8 cellular contexts compared by ENCODE assay signal in the genomic region with DNA sequence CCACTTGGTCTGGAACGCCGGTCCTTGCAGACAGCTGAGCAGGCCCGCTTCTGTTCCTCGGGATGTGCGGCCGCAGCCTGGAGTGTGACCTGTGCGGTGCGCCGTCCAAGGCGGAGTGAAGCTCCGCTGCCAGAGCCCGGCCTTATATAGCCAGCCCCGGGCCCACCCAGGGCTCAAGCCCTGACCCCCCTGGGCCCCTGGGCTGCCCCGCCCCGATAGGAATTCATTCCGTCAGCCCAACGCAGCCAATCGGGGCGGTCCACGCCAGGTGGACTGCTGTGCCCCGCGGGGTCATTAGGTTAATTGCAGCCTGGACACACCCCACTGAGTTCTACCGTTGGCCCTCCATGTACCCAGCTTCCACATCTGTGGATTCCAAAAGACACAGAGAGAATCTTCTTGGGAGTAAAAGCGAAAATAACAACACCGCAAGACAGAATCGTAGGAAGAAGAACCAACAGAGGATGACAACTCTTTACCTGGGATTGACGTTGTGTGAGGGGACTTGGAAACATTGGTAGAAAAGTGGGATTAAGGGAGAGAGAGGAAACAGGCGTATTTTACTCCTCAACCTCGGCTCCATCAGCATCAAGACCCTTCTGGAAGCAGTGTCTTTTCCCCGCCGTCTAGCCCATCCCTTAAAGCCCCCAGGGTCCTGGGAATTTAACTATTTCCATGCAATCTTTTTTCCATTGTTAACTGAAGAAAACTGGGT. TPM values are rescaled to one million over a fixed set of nuclear protein-coding genes. Genes with fewer than 3 reads are reported as not detected.
DNase-seq lines count a peak whose midpoint lies in the region; ATAC-seq, FAIRE-seq and TF ChIP-seq lines count a peak whose summit lies in the region.
"Not testable (repeated sequence)": the region's sequence is repeated elsewhere in the genome, so short reads cannot be mapped to it uniquely, and the experiment has no call there.

No MANE protein-coding gene starts in this region.

- H3K4me1 ChIP-seq in A549; Panc1 (ENCODE audit: control insufficient read depth, insufficient read depth, low read length); endothelial cell of umbilical vein (ENCODE audit: control insufficient read depth, extremely low read depth, insufficient read depth, low read length); heart right ventricle; left lung: not testable (repeated sequence)

- H3K4me3 Mint-ChIP-seq in activated T-helper 17 cell treated with anti-CD3 and anti-CD28 coated beads, Interleukin-2, amount 50 U/mL, for 72 hours; natural killer cell; stimulated activated effector memory CD8-positive, alpha-beta T cell treated with anti-CD3 and anti-CD28 coated beads, Interleukin-12 subunit alpha, Interleukin-12 subunit beta, amount 100 ng/mL, for 72 hours: not testable (repeated sequence)

- H2AFZ ChIP-seq in endothelial cell of umbilical vein (ENCODE audit: low read depth, low read length): not testable (repeated sequence)

- BruUV-seq in Panc1 (replicated peaks; lab: Mats Ljungman, UMichigan); endothelial cell of umbilical vein (replicated peaks; lab: Mats Ljungman, UMichigan): not testable (repeated sequence)

- H3K9me3 Mint-ChIP-seq in activated T-helper 17 cell treated with anti-CD3 and anti-CD28 coated beads, Interleukin-2, amount 50 U/mL, for 72 hours: peaks cover 11% of the 10 kb centered on the region
- not testable (repeated sequence) for H3K9me3 Mint-ChIP-seq in natural killer cell; stimulated activated effector memory CD8-positive, alpha-beta T cell treated with anti-CD3 and anti-CD28 coated beads, Interleukin-12 subunit alpha, Interleukin-12 subunit beta, amount 100 ng/mL, for 72 hours

- not testable (repeated sequence) for H3K9me3 ChIP-seq in A549; Panc1 (ENCODE audit: control insufficient read depth, insufficient read depth, low read depth, low read length); endothelial cell of umbilical vein (replicated peaks; ENCODE audit: control insufficient read depth, insufficient read depth, low read length); heart right ventricle; left lung

- not testable (repeated sequence) for H3K4me3 ChIP-seq in A549; Panc1 (ENCODE audit: low read depth in 2 of 2, low read length in 2 of 2); endothelial cell of umbilical vein (replicated peaks in 1 of 3; ENCODE audit: insufficient read depth in 1 of 3, low read depth in 1 of 3, low read length in 3 of 3); heart right ventricle; left lung

- POLR2A ChIA-PET in A549 (lab: Yijun Ruan, JAX); Panc1 (lab: Charles Lee); endothelial cell of umbilical vein (lab: Charles Lee): not testable (repeated sequence)

- H3K27me3 Mint-ChIP-seq in activated T-helper 17 cell treated with anti-CD3 and anti-CD28 coated beads, Interleukin-2, amount 50 U/mL, for 72 hours: not testable (repeated sequence)
- peaks cover 0 to 11% of the 10 kb centered on the region in 2 donors for H3K27me3 Mint-ChIP-seq in natural killer cell (ENCODE audit: low read depth in 2 of 2)

- not testable (repeated sequence) for H3K4me1 Mint-ChIP-seq in activated T-helper 17 cell treated with anti-CD3 and anti-CD28 coated beads, Interleukin-2, amount 50 U/mL, for 72 hours; natural killer cell; stimulated activated effector memory CD8-positive, alpha-beta T cell treated with anti-CD3 and anti-CD28 coated beads, Interleukin-12 subunit alpha, Interleukin-12 subunit beta, amount 100 ng/mL, for 72 hours

- DNase-seq in A549 (ENCODE audit: low read depth in 1 of 2, low spot score in 1 of 2); Panc1 (ENCODE audit: low read depth, low spot score); heart right ventricle; left lung; natural killer cell; stimulated activated effector memory CD8-positive, alpha-beta T cell treated with anti-CD3 and anti-CD28 coated beads, Interleukin-12 subunit alpha, Interleukin-12 subunit beta, amount 100 ng/mL, for 72 hours (ENCODE audit: low spot score in 2 of 2): not testable (repeated sequence)
- DNase-seq in endothelial cell of umbilical vein (ENCODE audit: low read depth, low spot score): peak; percentile 12

- H3K79me2 ChIP-seq in endothelial cell of umbilical vein (ENCODE audit: control insufficient read depth, insufficient read depth, low read length): not testable (repeated sequence)

- peak; percentile 37 to 44; a peak in 4 of 6 replicates for ATAC-seq in A549
- ATAC-seq in Panc1: peak; percentile 66
- ATAC-seq in activated T-helper 17 cell treated with anti-CD3 and anti-CD28 coated beads, Interleukin-2, amount 50 U/mL, for 72 hours (replicated peaks): peak; percentile 19
- ATAC-seq in heart right ventricle: peak; percentile 21 to 75 (median 32)
- ATAC-seq in left lung: peak; percentile 30
- peak in 2 of 3 donors; percentile 46 to 52 for ATAC-seq in natural killer cell
- peak; percentile 43 for ATAC-seq in stimulated activated effector memory CD8-positive, alpha-beta T cell treated with anti-CD3 and anti-CD28 coated beads, Interleukin-12 subunit alpha, Interleukin-12 subunit beta, amount 100 ng/mL, for 72 hours

- not testable (repeated sequence) for TF ChIP-seq CTCF in A549 (IDR thresholded peaks at IDR 0.05); Panc1 (IDR thresholded peaks at IDR 0.05); endothelial cell of umbilical vein (IDR thresholded peaks at IDR 0.05; ENCODE audit: extremely low read depth in 1 of 2, insufficient read depth in 1 of 2, low read depth in 1 of 2, low read length in 2 of 2); heart right ventricle (IDR thresholded peaks at IDR 0.05); left lung (IDR thresholded peaks at IDR 0.05); natural killer cell (IDR thresholded peaks at IDR 0.05)

- H3K9me1 ChIP-seq in endothelial cell of umbilical vein (replicated peaks; ENCODE audit: control insufficient read depth, extremely low read depth, insufficient read depth, low read length): not testable (repeated sequence)

- H4K20me1 ChIP-seq in endothelial cell of umbilical vein (replicated peaks; ENCODE audit: control insufficient read depth, extremely low read depth, insufficient read depth, low read length): not testable (repeated sequence)

- not testable (repeated sequence) for H3K27ac Mint-ChIP-seq in activated T-helper 17 cell treated with anti-CD3 and anti-CD28 coated beads, Interleukin-2, amount 50 U/mL, for 72 hours; natural killer cell; stimulated activated effector memory CD8-positive, alpha-beta T cell treated with anti-CD3 and anti-CD28 coated beads, Interleukin-12 subunit alpha, Interleukin-12 subunit beta, amount 100 ng/mL, for 72 hours

- 65% methylated on average over 8 of the region's 31 CpGs for WGBS in A549 (ENCODE audit: missing lambda C conversion rate)
- 91% methylated on average over 8 of the region's 31 CpGs; no CpG with 5 or more reads in 1 of the 2 donors for WGBS in heart right ventricle, 2 donors

- TF ChIP-seq POLR2A in A549 (IDR thresholded peaks at IDR 0.05; ENCODE audit: low read length); endothelial cell of umbilical vein (IDR thresholded peaks at IDR 0.05; ENCODE audit: low read depth, low read length): not testable (repeated sequence)

- TF ChIP-seq RAD21 in A549 (conservative IDR thresholded peaks at IDR 0.05 in 1 of 2, IDR thresholded peaks at IDR 0.05 in 1 of 2): not testable (repeated sequence)

- not testable (repeated sequence) for H3K27me3 ChIP-seq in Panc1 (ENCODE audit: control insufficient read depth, insufficient read depth, low read length); endothelial cell of umbilical vein (ENCODE audit: control insufficient read depth in 2 of 2, insufficient read depth in 2 of 2, low read length in 2 of 2); heart right ventricle; left lung

- CTCF ChIA-PET in A549 (lab: Yijun Ruan, JAX); Panc1 (lab: Charles Lee); endothelial cell of umbilical vein (lab: Charles Lee): not testable (repeated sequence)

- not testable (repeated sequence) for H3K9ac ChIP-seq in endothelial cell of umbilical vein (replicated peaks; ENCODE audit: extremely low read depth, insufficient read depth, low read length)

- not testable (repeated sequence) for H3K36me3 Mint-ChIP-seq in activated T-helper 17 cell treated with anti-CD3 and anti-CD28 coated beads, Interleukin-2, amount 50 U/mL, for 72 hours (ENCODE audit: low read depth); natural killer cell; stimulated activated effector memory CD8-positive, alpha-beta T cell treated with anti-CD3 and anti-CD28 coated beads, Interleukin-12 subunit alpha, Interleukin-12 subunit beta, amount 100 ng/mL, for 72 hours

- dilution Hi-C loops in endothelial cell of umbilical vein (cut with MboI; ENCODE audit: extremely low pct_ligation_motif_present, low sequenced_read_pairs): not testable (repeated sequence)

- not testable (repeated sequence) for H3K27ac ChIP-seq in A549; Panc1 (ENCODE audit: low read length); endothelial cell of umbilical vein (ENCODE audit: insufficient read depth, low read depth, low read length); heart right ventricle; left lung

- H3K4me2 ChIP-seq in A549; endothelial cell of umbilical vein (ENCODE audit: insufficient read depth, low read length): not testable (repeated sequence)

- not testable (repeated sequence) for FAIRE-seq in A549 (lab: Jason Lieb, UNC); endothelial cell of umbilical vein (lab: Jason Lieb, UNC)

- TF ChIP-seq EP300 in A549 (IDR thresholded peaks at IDR 0.05): not testable (repeated sequence)

- in situ Hi-C loops in Panc1 (cut with HindIII; ENCODE audit: low pct_unique_long_range_greater_than_20kb, low sequenced_read_pairs): not testable (repeated sequence)

- H3K36me3 ChIP-seq in Panc1 (ENCODE audit: control insufficient read depth, insufficient read depth, low read length); endothelial cell of umbilical vein (ENCODE audit: control insufficient read depth in 2 of 2, extremely low read depth in 1 of 2, insufficient read depth in 2 of 2, low read length in 2 of 2); heart right ventricle; left lung: not testable (repeated sequence)

- intact Hi-C loops in Panc1 (cut with micrococcal nuclease; ENCODE audit: unreplicated experiment); endothelial cell of umbilical vein (cut with micrococcal nuclease); heart right ventricle (cut with DNase I); left lung (cut with DNase I); natural killer cell (cut with micrococcal nuclease): not testable (repeated sequence)

RNA-seq across cellular contexts. Expression of a gene that starts 47.3 kb away (rescaled TPM):
- polyA plus RNA-seq in A549 (2011; rRNA removed) (3.1 and 5.4 TPM in 2 replicates), A549 (2017; fragmentation: RNase III; extraction: RNeasy Plus Mini Kit Qiagen cat#74134 plus additional on column Dnase treatment) (4.0 to 4.2 TPM (median 4.0 TPM) in 3 replicates), endothelial cell of umbilical vein (0.51 and 0.80 TPM in 2 replicates), heart right ventricle (1 to 10 TPM in 1 of 2 donors, under 1 TPM in 1; 0.74 to 6.1 TPM)
- polyA plus RNA-seq in A549 (2012; cell fraction: cytosol; rRNA removed): 1.6 and 2.0 TPM in 2 replicates
- polyA plus RNA-seq in A549 (2012; cell fraction: nucleus; rRNA removed): 3.2 and 5.8 TPM in 2 replicates
- polyA minus RNA-seq in A549 (2011; rRNA and poly(A)+ RNA removed): 1.0 and 1.9 TPM in 2 replicates
- total RNA-seq in Panc1 (2021; ENCODE audit: unreplicated experiment) (2.6 TPM), endothelial cell of umbilical vein (1.3 and 1.8 TPM in 2 replicates), heart right ventricle (1 to 10 TPM in 9 of 10 donors, under 1 TPM in 1; 0.93 to 3.9 (median 2.2) TPM), left lung (1 to 10 TPM; 2.4 to 4.2 TPM), natural killer cell (1 to 10 TPM in 1 of 3 donors, under 1 TPM in 2; 0.45 to 1.2 (median 0.52) TPM)
- 2.4 TPM for polyA plus RNA-seq in Panc1 (2012; ENCODE audit: insufficient read length)
- total RNA-seq in activated T-helper 17 cell treated with anti-CD3 and anti-CD28 coated beads, Interleukin-2, amount 50 U/mL, for 72 hours: under 1 TPM; 0.39 to 0.53 TPM
- polyA plus RNA-seq in endothelial cell of umbilical vein (2011; cell fraction: cytosol; rRNA removed): 0.66 and 0.70 TPM in 2 replicates
- polyA plus RNA-seq in endothelial cell of umbilical vein (2011; cell fraction: nucleus; rRNA removed): 2.9 and 4.3 TPM in 2 replicates
- 0.62 and 0.94 TPM in 2 replicates for polyA plus RNA-seq in endothelial cell of umbilical vein (2012)
- polyA minus RNA-seq in endothelial cell of umbilical vein: 0.40 TPM in 1 of 2 replicates, not detected in the other
- 4.0 TPM for polyA minus RNA-seq in endothelial cell of umbilical vein (2011; cell fraction: cytosol; rRNA and poly(A)+ RNA removed)
- polyA minus RNA-seq in endothelial cell of umbilical vein (2011; cell fraction: nucleus; rRNA and poly(A)+ RNA removed): 2.0 and 2.6 TPM in 2 replicates

RNA-seq across cellular contexts. Expression of a gene that starts 47.4 kb away (rescaled TPM):
- 6.7 and 8.1 TPM in 2 replicates for polyA plus RNA-seq in A549 (2011; rRNA removed)
- polyA plus RNA-seq in A549 (2012; cell fraction: cytosol; rRNA removed): 4.3 and 5.8 TPM in 2 replicates
- 2.0 and 2.5 TPM in 2 replicates for polyA plus RNA-seq in A549 (2012; cell fraction: nucleus; rRNA removed)
- polyA plus RNA-seq in A549 (2017; fragmentation: RNase III; extraction: RNeasy Plus Mini Kit Qiagen cat#74134 plus additional on column Dnase treatment): 6.6 to 7.0 TPM (median 6.8 TPM) in 3 replicates
- polyA minus RNA-seq in A549 (2011; rRNA and poly(A)+ RNA removed): 7.2 and 11.9 TPM in 2 replicates
- total RNA-seq in Panc1 (2021; ENCODE audit: unreplicated experiment): 30.6 TPM
- polyA plus RNA-seq in Panc1 (2012; ENCODE audit: insufficient read length): 10.5 TPM
- 10 to 100 TPM; 20.0 to 27.3 TPM for total RNA-seq in activated T-helper 17 cell treated with anti-CD3 and anti-CD28 coated beads, Interleukin-2, amount 50 U/mL, for 72 hours
- total RNA-seq in endothelial cell of umbilical vein: 27.7 and 34.3 TPM in 2 replicates
- polyA plus RNA-seq in endothelial cell of umbilical vein: 7.0 and 8.2 TPM in 2 replicates
- 7.5 and 8.1 TPM in 2 replicates for polyA plus RNA-seq in endothelial cell of umbilical vein (2011; cell fraction: cytosol; rRNA removed)
- 20.7 and 22.9 TPM in 2 replicates for polyA plus RNA-seq in endothelial cell of umbilical vein (2011; cell fraction: nucleus; rRNA removed)
- 10.2 and 13.7 TPM in 2 replicates for polyA plus RNA-seq in endothelial cell of umbilical vein (2012)
- polyA minus RNA-seq in endothelial cell of umbilical vein: 20.4 and 21.2 TPM in 2 replicates
- 5.5 TPM for polyA minus RNA-seq in endothelial cell of umbilical vein (2011; cell fraction: cytosol; rRNA and poly(A)+ RNA removed)
- 56.2 and 65.1 TPM in 2 replicates for polyA minus RNA-seq in endothelial cell of umbilical vein (2011; cell fraction: nucleus; rRNA and poly(A)+ RNA removed)
- 10 to 100 TPM; 25.5 to 39.2 (median 34.9) TPM for total RNA-seq in heart right ventricle
- 1 to 10 TPM; 3.4 to 6.1 TPM for polyA plus RNA-seq in heart right ventricle
- total RNA-seq in left lung: 10 to 100 TPM; 30.4 to 31.3 TPM
- 10 to 100 TPM; 48.9 to 55.9 (median 50.0) TPM for total RNA-seq in natural killer cell
